In genomic region chr4:108933046-108933445, GRCh38 we compare ENCODE assay signal across 25 cellular contexts.
"Had no signal": no experiment of that assay in that cellular context is flagged by ENCODE, and none has a peak within 500 bp of the region (broad histone marks: within the 10 kb centered on the region; RNA-seq: fewer than 3 reads in every experiment).

No MANE protein-coding gene starts in this region.

- H3K36me3 ChIP-seq: gastroesophageal sphincter, heart left ventricle, neutrophil, pancreas, right lobe of liver, stomach, thyroid gland, vagina had no signal

- ATAC-seq: esophagus mucosa; gastroesophageal sphincter; heart left ventricle; left lobe of liver; mucosa of descending colon; natural killer cell treated with Interleukin-12 subunit alpha and Interleukin-12 subunit beta and Interleukin-15 and Interleukin-18, amount 100 ng/mL, for 72 hours; pancreas; stimulated activated effector memory CD8-positive, alpha-beta T cell treated with anti-CD3 and anti-CD28 coated beads, Interleukin-12 subunit alpha, Interleukin-12 subunit beta, amount 100 ng/mL, for 72 hours had no signal

- H3K27ac ChIP-seq: epithelial cell of prostate, gastroesophageal sphincter, heart left ventricle, hepatocyte, neutrophil, pancreas, right lobe of liver, stomach, thyroid gland, vagina had no signal

- DNase-seq: cortex of kidney; endodermal cell; foreskin fibroblast; heart left ventricle; kidney; mucosa of descending colon; naive B cell; pancreas; right lobe of liver; stimulated activated CD4-positive, alpha-beta T cell treated with anti-CD3 and anti-CD28 coated beads, Interleukin-2, amount 100 ng/mL, for 24 hours; stimulated activated CD4-positive, alpha-beta T cell treated with anti-CD3 and anti-CD28 coated beads, Interleukin-4, amount 100 ng/mL, for 24 hours; stimulated activated naive CD4-positive, alpha-beta T cell treated with Interleukin-2 at 50 U/mL for 16 hours; stomach; thyroid gland; trophoblast cell had no signal

- H3K4me3 ChIP-seq: gastroesophageal sphincter, heart left ventricle, hepatocyte, lung, mucosa of descending colon, pancreas, right lobe of liver, stomach, thyroid gland, vagina had no signal

- H3K9me3 ChIP-seq: gastroesophageal sphincter, heart left ventricle, mucosa of descending colon, neutrophil, pancreas, right lobe of liver, stomach, thyroid gland, vagina had no signal

- H3K4me1 ChIP-seq: gastroesophageal sphincter, heart left ventricle, pancreas, right lobe of liver, thyroid gland, vagina had no signal

- H3K27me3 ChIP-seq: gastroesophageal sphincter, heart left ventricle, hepatocyte, neutrophil, pancreas, right lobe of liver, stomach, thyroid gland, vagina had no signal
